In genomic region chr3:13771496-13771895, GRCh38 we compare ENCODE assay signal across 19 cellular contexts.
"Had no signal": no experiment of that assay in that cellular context is flagged by ENCODE, and none has a peak within 500 bp of the region (broad histone marks: within the 10 kb centered on the region; RNA-seq: fewer than 3 reads in every experiment).

No MANE protein-coding gene starts in this region.

- H3K9me3 ChIP-seq: esophagus muscularis mucosa, gastrocnemius medialis, heart right ventricle, psoas muscle, spleen had no signal

- ATAC-seq: gastrocnemius medialis; heart right ventricle; left lobe of liver; natural killer cell treated with Interleukin-12 subunit alpha and Interleukin-12 subunit beta and Interleukin-15 and Interleukin-18, amount 100 ng/mL, for 72 hours; psoas muscle; sciatic nerve; stimulated activated naive B cell treated with anti-CD40 and anti-IgM and Interleukin-4, amounts not matched to agents 10 μg/mL and 1 μg/mL and 100 μg/mL, for 72 hours had no signal

- H3K4me3 Mint-ChIP-seq: natural killer cell treated with Interleukin-12 subunit alpha and Interleukin-12 subunit beta and Interleukin-15 and Interleukin-18, amount 100 ng/mL, for 72 hours; stimulated activated naive B cell treated with anti-CD40 and anti-IgM and Interleukin-4, amounts not matched to agents 10 μg/mL and 1 μg/mL and 100 μg/mL, for 72 hours had no signal

- H3K79me2 ChIP-seq: parathyroid adenoma had no signal

- H3K4me1 Mint-ChIP-seq: stimulated activated naive B cell treated with anti-CD40 and anti-IgM and Interleukin-4, amounts not matched to agents 10 μg/mL and 1 μg/mL and 100 μg/mL, for 72 hours had no signal

- H3K27me3 ChIP-seq: gastrocnemius medialis had no signal

- H3K27ac Mint-ChIP-seq: natural killer cell treated with Interleukin-12 subunit alpha and Interleukin-12 subunit beta and Interleukin-15 and Interleukin-18, amount 100 ng/mL, for 72 hours; stimulated activated naive B cell treated with anti-CD40 and anti-IgM and Interleukin-4, amounts not matched to agents 10 μg/mL and 1 μg/mL and 100 μg/mL, for 72 hours had no signal

- H3K4me3 ChIP-seq: esophagus muscularis mucosa, gastrocnemius medialis, heart right ventricle, psoas muscle, spleen had no signal

- H3K36me3 Mint-ChIP-seq: natural killer cell treated with Interleukin-12 subunit alpha and Interleukin-12 subunit beta and Interleukin-15 and Interleukin-18, amount 100 ng/mL, for 72 hours; stimulated activated naive B cell treated with anti-CD40 and anti-IgM and Interleukin-4, amounts not matched to agents 10 μg/mL and 1 μg/mL and 100 μg/mL, for 72 hours had no signal

- H2AFZ ChIP-seq: parathyroid adenoma had no signal

- H3K4me1 ChIP-seq: esophagus muscularis mucosa, gastrocnemius medialis, heart right ventricle, parathyroid adenoma, psoas muscle, spleen had no signal

- H3K27ac ChIP-seq: epithelial cell of prostate, esophagus muscularis mucosa, gastrocnemius medialis, heart right ventricle, parathyroid adenoma, psoas muscle, spleen had no signal

- H3K36me3 ChIP-seq: esophagus muscularis mucosa, gastrocnemius medialis, heart right ventricle, spleen had no signal

- DNase-seq: effector memory CD4-positive, alpha-beta T cell; gastrocnemius medialis; heart right ventricle; hypothalamus; mammary epithelial cell; midbrain; psoas muscle; retina; spleen; stimulated activated CD4-positive, alpha-beta T cell treated with anti-CD3 and anti-CD28 coated beads, Interleukin-15, amount 100 ng/mL, for 24 hours; stimulated activated CD4-positive, alpha-beta T cell treated with anti-CD3 and anti-CD28 coated beads, Interleukin-1b, Interleukin-23, amount 100 ng/mL, for 48 hours; stimulated activated CD4-positive, alpha-beta T cell treated with anti-CD3 and anti-CD28 coated beads, Interleukin-4, amount 100 ng/mL, for 4 hours; stimulated activated naive B cell treated with anti-CD40 and anti-IgM and Interleukin-4, amounts not matched to agents 10 μg/mL and 1 μg/mL and 100 μg/mL, for 72 hours had no signal

- H3K9me3 Mint-ChIP-seq: natural killer cell treated with Interleukin-12 subunit alpha and Interleukin-12 subunit beta and Interleukin-15 and Interleukin-18, amount 100 ng/mL, for 72 hours had no signal

- H3K9ac ChIP-seq: parathyroid adenoma had no signal
